23 cellular contexts compared by ENCODE assay signal in the genomic region with DNA sequence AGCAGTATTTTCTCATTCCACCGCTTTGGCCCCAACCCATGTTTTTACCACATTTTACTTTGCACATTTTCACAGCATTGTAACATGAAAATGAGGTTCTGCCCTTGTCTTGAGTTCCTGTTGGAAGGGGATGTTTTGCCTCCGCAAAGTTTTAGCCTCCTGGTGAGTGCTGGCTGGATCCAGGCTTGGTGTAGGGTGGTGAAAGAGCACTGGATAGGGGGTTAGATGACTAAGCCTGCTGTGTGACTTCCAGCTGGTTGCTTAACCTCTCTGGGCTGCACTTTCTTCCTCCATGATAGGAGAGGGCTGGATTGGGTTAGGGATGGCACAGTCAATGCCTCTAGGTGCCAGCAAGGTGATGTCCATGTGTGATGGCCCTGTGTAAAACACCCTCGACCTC. TPM values are rescaled to one million over a fixed set of nuclear protein-coding genes. Genes with fewer than 3 reads are reported as not detected.
DNase-seq lines count a peak whose midpoint lies in the region; ATAC-seq, FAIRE-seq and TF ChIP-seq lines count a peak whose summit lies in the region.
"Had no signal": no experiment of that assay in that cellular context is flagged by ENCODE, and none has a peak within 500 bp of the region (broad histone marks: within the 10 kb centered on the region; RNA-seq: fewer than 3 reads in every experiment).

No MANE protein-coding gene starts in this region.

- intact Hi-C loops in right cardiac atrium (cut with DNase I), result no loop called here

- FAIRE-seq in H1 (lab: Jason Lieb, UNC), result no peak
- no peak for FAIRE-seq in GM12892 (lab: Jason Lieb, UNC)
- FAIRE-seq: H54, islet of Langerhans, small intestine had no signal

- CTCF ChIA-PET in H1 (lab: Charles Lee; ENCODE audit: partially characterized antibody), result no interaction called here

- H4K5ac ChIP-seq in H1 (ENCODE audit: insufficient read length, low read depth, low read length), result no peak overlapping the region

- H3K27ac Mint-ChIP-seq in stimulated activated effector memory CD8-positive, alpha-beta T cell treated with anti-CD3 and anti-CD28 coated beads, Interleukin-12 subunit alpha, Interleukin-12 subunit beta, amount 100 ng/mL, for 72 hours, result no peak overlapping the region
- H3K27ac Mint-ChIP-seq in GM23338, result no peak overlapping the region
- H3K27ac Mint-ChIP-seq: T-helper 17 cell had no signal

- no peak for TF ChIP-seq RAD21 in H1 (IDR thresholded peaks at IDR 0.05 in 1 of 2, conservative IDR thresholded peaks at IDR 0.05 in 1 of 2; ENCODE audit: low read depth in 2 of 2, low read length in 2 of 2)

- H2AFZ ChIP-seq in GM23248 (peak overlapping the region; percentile 80), H1 (ENCODE audit: low read length) (no peak overlapping the region), GM23338 (no peak overlapping the region)
- H2AFZ ChIP-seq: parathyroid adenoma had no signal

- H4K20me1 ChIP-seq in GM23248 (ENCODE audit: insufficient read depth), result no peaks in the 10 kb centered on the region
- H4K20me1 ChIP-seq in H1 (replicated peaks in 1 of 2; ENCODE audit: control insufficient read depth in 1 of 2, insufficient read depth in 2 of 2, low read length in 2 of 2), result no peaks in the 10 kb centered on the region
- H4K20me1 ChIP-seq in GM23338 (replicated peaks; ENCODE audit: insufficient read depth), result no peaks in the 10 kb centered on the region

- POLR2A ChIA-PET in H1 (lab: Charles Lee; ENCODE audit: partially characterized antibody), result no interaction called here

- H3K9me3 ChIP-seq in GM23248 (ENCODE audit: low read depth) (no peaks in the 10 kb centered on the region), H1 (ENCODE audit: insufficient read depth in 2 of 2, low read depth in 1 of 2, low read length in 1 of 2) (no peaks in the 10 kb centered on the region), right cardiac atrium (ENCODE audit: control insufficient read depth, low read length) (no peaks in the 10 kb centered on the region), suprapubic skin (no peaks in the 10 kb centered on the region)
- H3K9me3 ChIP-seq: MG63, SJCRH30 had no signal

- no peaks in the 10 kb centered on the region for H3K23me2 ChIP-seq in H1 (ENCODE audit: low read depth, low read length)

- H4K91ac ChIP-seq in H1 (replicated peaks; ENCODE audit: insufficient read length, low read length), result no peak overlapping the region

- H2BK12ac ChIP-seq in H1 (ENCODE audit: low read depth, low read length), result peak overlapping the region; percentile 3; the same call in 1 of the 2 replicates

- H3K4me3 ChIP-seq in GM23248, result no peak overlapping the region
- no peak overlapping the region for H3K4me3 ChIP-seq in H1 (ENCODE audit: extremely low read depth in 1 of 4, insufficient read depth in 2 of 4, low read depth in 3 of 4, low read length in 4 of 4)
- H3K4me3 ChIP-seq in right cardiac atrium (ENCODE audit: low read length), result no peak overlapping the region
- H3K4me3 ChIP-seq in suprapubic skin, result no peak overlapping the region
- H3K4me3 ChIP-seq in GM23338, result no peak overlapping the region
- H3K4me3 ChIP-seq: MG63, SJCRH30 had no signal

- H3K9ac ChIP-seq in GM23248 (peak overlapping the region; percentile 81), H1 (replicated peaks in 1 of 4; ENCODE audit: extremely low read depth in 1 of 4, low read depth in 3 of 4, low read length in 3 of 4) (no peak overlapping the region)
- H3K9ac ChIP-seq: parathyroid adenoma had no signal

- H3K36me3 ChIP-seq in GM23248 (ENCODE audit: low read depth), result no peaks in the 10 kb centered on the region
- H3K36me3 ChIP-seq in H1 (ENCODE audit: control insufficient read depth in 2 of 4, insufficient read depth in 4 of 4, low read length in 3 of 4), result no peaks in the 10 kb centered on the region
- no peaks in the 10 kb centered on the region for H3K36me3 ChIP-seq in suprapubic skin
- H3K36me3 ChIP-seq in GM23338 (ENCODE audit: insufficient read depth), result no peaks in the 10 kb centered on the region
- H3K36me3 ChIP-seq: MG63, SJCRH30, WERI-Rb-1 had no signal

- in situ Hi-C loops in GM23248 (cut with MboI), result loop anchor here (10.0 to 25.0 kb wide), 3 partner anchors 154 to 503 kb away; no protein-coding TSS in a partner anchor

- TF ChIP-seq POLR2A in H1 (IDR thresholded peaks at IDR 0.05; ENCODE audit: control extremely low read depth in 1 of 2, low read depth in 2 of 2, low read length in 2 of 2) (no peak), suprapubic skin (IDR thresholded peaks at IDR 0.05) (no peak), GM12892 (IDR thresholded peaks at IDR 0.05; ENCODE audit: low read depth, low read length) (no peak)

- no peak overlapping the region for H4K8ac ChIP-seq in H1 (ENCODE audit: extremely low read depth, insufficient read depth, low read length)

- no peak overlapping the region for H3K56ac ChIP-seq in H1 (replicated peaks; ENCODE audit: insufficient read length, low read depth, low read length)

- H3K27me3 ChIP-seq in GM23248 (replicated peaks; ENCODE audit: insufficient read depth), result no peaks in the 10 kb centered on the region
- no peaks in the 10 kb centered on the region for H3K27me3 ChIP-seq in H1 (replicated peaks in 1 of 4; ENCODE audit: control insufficient read depth in 3 of 4, extremely low read depth in 1 of 4, insufficient read depth in 3 of 4, low read length in 3 of 4)
- no peaks in the 10 kb centered on the region for H3K27me3 ChIP-seq in right cardiac atrium (ENCODE audit: control insufficient read depth, insufficient read depth)
- H3K27me3 ChIP-seq in suprapubic skin, result peaks cover 6% of the 10 kb centered on the region
- no peaks in the 10 kb centered on the region for H3K27me3 ChIP-seq in GM23338 (ENCODE audit: insufficient read depth)
- H3K27me3 ChIP-seq: MG63 had no signal

- H3K23ac ChIP-seq in H1 (ENCODE audit: insufficient read length), result no peak overlapping the region

- H2BK120ac ChIP-seq in H1 (replicated peaks; ENCODE audit: low read depth, low read length), result no peak overlapping the region

- H3K4me2 ChIP-seq in GM23248 (ENCODE audit: unreplicated experiment) (peak overlapping the region; percentile 16), H1 (ENCODE audit: insufficient read depth in 1 of 2, low read depth in 2 of 2, low read length in 2 of 2) (no peak overlapping the region), GM23338 (no peak overlapping the region)

- WGBS in GM23248 (ENCODE audit: low coverage in 1 of 2, low lambda C conversion rate in 2 of 2, missing lambda C conversion rate in 2 of 2), 2 experiments, result 7 to 10% methylated on average over 3 of the region's 3 CpGs
- WGBS in H1 (ENCODE audit: extremely low coverage in 1 of 2, insufficient coverage in 1 of 2, insufficient read length in 1 of 2, insufficient replicate concordance in 2 of 2, low coverage in 1 of 2, low lambda C conversion rate in 2 of 2, missing lambda C conversion rate in 1 of 2), 2 experiments, result 77% methylated on average over 3 of the region's 3 CpGs; no CpG with 5 or more reads in 1 of the 2 experiments
- 80% methylated on average over 3 of the region's 3 CpGs for WGBS in right cardiac atrium
- WGBS in suprapubic skin, result 73% methylated on average over 3 of the region's 3 CpGs

- H3K18ac ChIP-seq in H1 (ENCODE audit: extremely low read depth, low read length), result no peak overlapping the region

- H3K4me1 ChIP-seq in GM23248 (ENCODE audit: insufficient read depth) (peaks cover 20% of the 10 kb centered on the region), H1 (replicated peaks in 1 of 4; ENCODE audit: control insufficient read depth in 3 of 4, insufficient read depth in 4 of 4, low read length in 3 of 4) (0 out of 7 replicates have a peak, but pooled peaks cover 0 to 6% (median under 1%) of the 10 kb centered on the region in 4 experiments), right cardiac atrium (ENCODE audit: control insufficient read depth, insufficient read depth, low read length) (no peaks in the 10 kb centered on the region), suprapubic skin (peaks cover 21% of the 10 kb centered on the region), GM23338 (ENCODE audit: insufficient read depth) (0 out of 2 replicates have a peak, but pooled peaks cover 1% of the 10 kb centered on the region)
- H3K4me1 ChIP-seq: parathyroid adenoma, SJCRH30 had no signal

- H3K27ac ChIP-seq in GM23248, result peak overlapping the region; percentile 97
- no peak overlapping the region for H3K27ac ChIP-seq in H1 (ENCODE audit: low read depth, low read length)
- H3K27ac ChIP-seq in right cardiac atrium (ENCODE audit: low read length), result peak overlapping the region; percentile 2
- peak overlapping the region; percentile 81 for H3K27ac ChIP-seq in suprapubic skin
- no peak overlapping the region for H3K27ac ChIP-seq in GM23338 (ENCODE audit: low read depth)
- H3K27ac ChIP-seq: parathyroid adenoma, SJCRH30, WERI-Rb-1 had no signal

- H3K9me3 Mint-ChIP-seq in stimulated activated effector memory CD8-positive, alpha-beta T cell treated with anti-CD3 and anti-CD28 coated beads, Interleukin-12 subunit alpha, Interleukin-12 subunit beta, amount 100 ng/mL, for 72 hours, result no peaks in the 10 kb centered on the region
- H3K9me3 Mint-ChIP-seq in GM23338, result no peaks in the 10 kb centered on the region
- H3K9me3 Mint-ChIP-seq: naive B cell had no signal

- H3K9me2 ChIP-seq in GM23248 (ENCODE audit: insufficient read depth), result no peaks in the 10 kb centered on the region
- no peaks in the 10 kb centered on the region for H3K9me2 ChIP-seq in GM23338 (ENCODE audit: insufficient read depth)

- no peak overlapping the region for H2BK20ac ChIP-seq in H1 (ENCODE audit: low read length)

- H3K79me1 ChIP-seq in H1 (ENCODE audit: low read depth, low read length), result no peaks in the 10 kb centered on the region

- H3K4ac ChIP-seq in H1 (replicated peaks; ENCODE audit: insufficient read length, low read depth, low read length), result no peak overlapping the region

- H3K79me2 ChIP-seq in GM23248 (ENCODE audit: insufficient read depth), result no peaks in the 10 kb centered on the region
- H3K79me2 ChIP-seq in H1 (ENCODE audit: control insufficient read depth in 1 of 2, insufficient read depth in 2 of 2, low read length in 2 of 2), result no peaks in the 10 kb centered on the region
- no peaks in the 10 kb centered on the region for H3K79me2 ChIP-seq in GM23338 (replicated peaks; ENCODE audit: insufficient read depth)
- H3K79me2 ChIP-seq: parathyroid adenoma had no signal

- H3K4me3 Mint-ChIP-seq in stimulated activated effector memory CD8-positive, alpha-beta T cell treated with anti-CD3 and anti-CD28 coated beads, Interleukin-12 subunit alpha, Interleukin-12 subunit beta, amount 100 ng/mL, for 72 hours, result no peak overlapping the region
- no peak overlapping the region for H3K4me3 Mint-ChIP-seq in GM23338
- H3K4me3 Mint-ChIP-seq: naive B cell, T-helper 17 cell had no signal

- ATAC-seq in right cardiac atrium (peak; percentile 53 to 60), GM23338 (no peak)
- no peak for ATAC-seq in stimulated activated effector memory CD8-positive, alpha-beta T cell treated with anti-CD3 and anti-CD28 coated beads, Interleukin-12 subunit alpha, Interleukin-12 subunit beta, amount 100 ng/mL, for 72 hours
- ATAC-seq: T-helper 17 cell had no signal

- peaks cover 17% of the 10 kb centered on the region; the same call in 1 of the 2 replicates for H3F3A ChIP-seq in GM23248 (ENCODE audit: insufficient read depth)
- no peaks in the 10 kb centered on the region for H3F3A ChIP-seq in GM23338 (replicated peaks; ENCODE audit: low read depth)

- TF ChIP-seq EP300 in H1 (IDR thresholded peaks at IDR 0.05; ENCODE audit: borderline replicate concordance in 1 of 2, low read depth in 2 of 2, low read length in 2 of 2), result no peak
- no peak for TF ChIP-seq EP300 in suprapubic skin (IDR thresholded peaks at IDR 0.05)

- no peaks in the 10 kb centered on the region for H3K4me1 Mint-ChIP-seq in stimulated activated effector memory CD8-positive, alpha-beta T cell treated with anti-CD3 and anti-CD28 coated beads, Interleukin-12 subunit alpha, Interleukin-12 subunit beta, amount 100 ng/mL, for 72 hours
- H3K4me1 Mint-ChIP-seq in GM23338, result no peaks in the 10 kb centered on the region; the same call in none of the 3 replicates

- no peak overlapping the region for H2AK5ac ChIP-seq in H1 (ENCODE audit: low read depth, low read length)

- H2BK5ac ChIP-seq in H1 (ENCODE audit: low read depth, low read length), result no peak overlapping the region

- peak; percentile 51 for DNase-seq in GM23248
- DNase-seq in H1 (ENCODE audit: low read depth in 1 of 2, low spot score in 2 of 2), result no peak
- peak in 2 of 3 donors; percentile 55 to 71 for DNase-seq in right cardiac atrium
- DNase-seq in suprapubic skin (ENCODE audit: low spot score in 2 of 2), result no peak
- no peak for DNase-seq in COR-L47 (lab: John Stamatoyannopoulos, UW)
- DNase-seq in stimulated activated effector memory CD8-positive, alpha-beta T cell treated with anti-CD3 and anti-CD28 coated beads, Interleukin-12 subunit alpha, Interleukin-12 subunit beta, amount 100 ng/mL, for 72 hours (ENCODE audit: low spot score in 2 of 2), result no peak
- no peak for DNase-seq in GM23338 (ENCODE audit: low spot score)
- DNase-seq in GM12892 (ENCODE audit: insufficient read length), result no peak
- DNase-seq: AML-193; effector memory CD4-positive, alpha-beta T cell; naive B cell; NCI-H774; OCI-M1; stimulated activated CD4-positive, alpha-beta T cell treated with anti-CD3 and anti-CD28 coated beads, Interleukin-4, amount 100 ng/mL, for 1 hour; T-helper 17 cell; WERI-Rb-1 had no signal

- H3K36me3 Mint-ChIP-seq in stimulated activated effector memory CD8-positive, alpha-beta T cell treated with anti-CD3 and anti-CD28 coated beads, Interleukin-12 subunit alpha, Interleukin-12 subunit beta, amount 100 ng/mL, for 72 hours, result no peaks in the 10 kb centered on the region
- no peaks in the 10 kb centered on the region for H3K36me3 Mint-ChIP-seq in GM23338 (ENCODE audit: low read depth)
- H3K36me3 Mint-ChIP-seq: naive B cell had no signal

- no peak overlapping the region for H2BK15ac ChIP-seq in H1 (ENCODE audit: low read length)

- H3K27me3 Mint-ChIP-seq in GM23338 (ENCODE audit: insufficient read depth, low read depth, poor library complexity), result peaks cover 7% of the 10 kb centered on the region

- H3K14ac ChIP-seq in H1 (ENCODE audit: insufficient read length), result no peak overlapping the region

- TF ChIP-seq CTCF in H1 (IDR thresholded peaks at IDR 0.05; ENCODE audit: control extremely low read depth in 1 of 3, insufficient read depth in 1 of 3, low read depth in 1 of 3, low read length in 3 of 3) (no peak), suprapubic skin (IDR thresholded peaks at IDR 0.05) (no peak), GM23338 (conservative IDR thresholded peaks at IDR 0.05; ENCODE audit: low read depth in 2 of 2) (no peak)

RNA-seq across cellular contexts. Expression of a gene that starts 28.9 kb away (rescaled TPM):
- 1.5 TPM in 1 of 2 replicates, not detected in the other for total RNA-seq in GM23248 (2014; rRNA removed; shearing (Covaris generic))
- polyA plus RNA-seq in GM23248 (2016; fragmentation: Nextera tagmentation; extraction: Ambion mirVana) (0.84 and 1.1 TPM in 2 replicates), H1 (2011; rRNA removed) (8.0 and 8.6 TPM in 2 replicates), right cardiac atrium (0.50 TPM), GM23338 (2016; fragmentation: Nextera tagmentation; extraction: Ambion mirVana) (17.6 TPM in 2 replicates)
- total RNA-seq in H1 (2021; fragmentation: NEBNext Ultra II Directional; extraction: Animal tissue kit (Norgen Biotek cat#: 25700)), result 8.1 and 9.8 TPM in 2 replicates
- polyA plus RNA-seq in H1 (2011; cell fraction: cytosol; rRNA removed), result 8.3 TPM
- polyA plus RNA-seq in H1 (2011; cell fraction: nucleus; rRNA removed), result 5.9 TPM
- 4.8 to 7.0 TPM (median 5.5 TPM) in 4 replicates for polyA plus RNA-seq in H1 (2012, experiment 1 of 2)
- 5.9 TPM for polyA plus RNA-seq in H1 (2012, experiment 2 of 2)
- 17.4 TPM for polyA plus RNA-seq in H1 (2013, experiment 1 of 2)
- polyA plus RNA-seq in H1 (2013, experiment 2 of 2), result 21.8 TPM
- 2.1 and 4.4 TPM in 2 replicates for polyA minus RNA-seq in H1 (2011; rRNA and poly(A)+ RNA removed)
- polyA minus RNA-seq in H1 (2011; cell fraction: cytosol; rRNA and poly(A)+ RNA removed), result 3.5 TPM
- 0.90 TPM for polyA minus RNA-seq in H1 (2011; cell fraction: nucleus; rRNA and poly(A)+ RNA removed)
- total RNA-seq in right cardiac atrium (under 1 TPM in 3 of 4 donors, not detected in 1; 0.45 to 0.62 (median 0.46) TPM), suprapubic skin (under 1 TPM in 1 of 4 donors, not detected in 3; 0.68 TPM)
- 8.3 and 12.6 TPM in 2 replicates for total RNA-seq in GM23338 (2014; rRNA removed; shearing (Covaris generic))
- not detected for polyA plus RNA-seq in GM12892 (2012; ENCODE audit: missing spikeins)
- total RNA-seq: mammary epithelial cell, T-helper 17 cell had no signal

Comparison
In these comparisons a context has a peak if more than half of its experiments do, and no peak if none do; other contexts are left out.
1. DNase-seq: peak in GM23248 (single experiment) and right cardiac atrium (2 of 3); none in H1 (0 of 2), suprapubic skin (0 of 2), COR-L47 (single experiment), stimulated activated effector memory CD8-positive, alpha-beta T cell treated with anti-CD3 and anti-CD28 coated beads, Interleukin-12 subunit alpha, Interleukin-12 subunit beta, amount 100 ng/mL, for 72 hours (0 of 2), GM23338 (single experiment) and GM12892 (single experiment).
2. H3K27ac ChIP-seq: peak in GM23248 (single experiment), right cardiac atrium (single experiment) and suprapubic skin (single experiment); none in H1 (single experiment) and GM23338 (single experiment).
3. ATAC-seq: peak in right cardiac atrium (2 of 2); none in stimulated activated effector memory CD8-positive, alpha-beta T cell treated with anti-CD3 and anti-CD28 coated beads, Interleukin-12 subunit alpha, Interleukin-12 subunit beta, amount 100 ng/mL, for 72 hours (single experiment) and GM23338 (single experiment).